1 cellular context compared by ENCODE assay signal in the genomic region with DNA sequence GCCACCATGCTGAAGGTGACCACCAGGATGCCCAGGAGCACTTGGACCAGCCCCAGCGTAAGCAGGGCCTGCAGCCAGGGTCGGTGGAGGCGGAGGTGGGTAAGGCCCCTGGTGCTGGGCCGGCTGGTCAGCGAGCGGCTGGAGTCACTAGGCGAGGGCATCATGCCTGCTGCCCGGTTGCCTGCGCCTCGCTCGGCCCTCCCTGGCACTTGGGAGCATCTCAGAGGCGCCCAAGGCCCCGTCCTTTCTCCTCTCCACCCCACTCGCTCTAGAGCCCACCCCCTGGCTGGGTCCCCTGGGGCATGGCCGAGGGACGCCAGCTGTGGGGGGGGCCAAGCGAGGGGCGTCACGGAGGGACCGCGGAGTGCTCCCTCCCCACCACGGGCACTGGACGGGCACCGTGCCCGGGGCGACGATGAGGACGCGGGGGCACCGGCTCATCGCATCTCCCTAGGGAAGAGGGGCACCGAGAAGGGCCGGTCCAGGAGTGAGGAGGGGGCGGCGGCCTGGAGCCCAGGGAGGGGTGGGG.
TF ChIP-seq lines count a peak whose summit lies in the region.

No MANE protein-coding gene starts in this region.

TF ChIP-seq in H1, 55 proteins besides CTCF, POLR2A, EP300 and RAD21:
- peak; percentile 6 for TF ChIP-seq ASH2L (IDR thresholded peaks at IDR 0.05; ENCODE audit: low read length)
- no peak for TF ChIP-seq CBX8 (IDR thresholded peaks at IDR 0.05; ENCODE audit: borderline replicate concordance, low read depth, low read length)
- TF ChIP-seq, protein P1, sequence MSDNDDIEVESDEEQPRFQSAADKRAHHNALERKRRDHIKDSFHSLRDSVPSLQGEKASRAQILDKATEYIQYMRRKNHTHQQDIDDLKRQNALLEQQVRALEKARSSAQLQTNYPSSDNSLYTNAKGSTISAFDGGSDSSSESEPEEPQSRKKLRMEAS (IDR thresholded peaks at IDR 0.05): 0 out of 2 replicates have a peak, but pooled peaks have one; percentile 16
- TF ChIP-seq CTBP2 (IDR thresholded peaks at IDR 0.05; ENCODE audit: borderline replicate concordance, insufficient read depth, insufficient read length, low read length): no peak
- 0 out of 4 replicates have a peak, but pooled peaks of 1 of the 2 experiments have one; percentile 9 for TF ChIP-seq SIN3A (conservative IDR thresholded peaks at IDR 0.05 in 1 of 2, IDR thresholded peaks at IDR 0.05 in 1 of 2; ENCODE audit: low read depth in 1 of 2, low read length in 2 of 2)
